In the genomic region with DNA sequence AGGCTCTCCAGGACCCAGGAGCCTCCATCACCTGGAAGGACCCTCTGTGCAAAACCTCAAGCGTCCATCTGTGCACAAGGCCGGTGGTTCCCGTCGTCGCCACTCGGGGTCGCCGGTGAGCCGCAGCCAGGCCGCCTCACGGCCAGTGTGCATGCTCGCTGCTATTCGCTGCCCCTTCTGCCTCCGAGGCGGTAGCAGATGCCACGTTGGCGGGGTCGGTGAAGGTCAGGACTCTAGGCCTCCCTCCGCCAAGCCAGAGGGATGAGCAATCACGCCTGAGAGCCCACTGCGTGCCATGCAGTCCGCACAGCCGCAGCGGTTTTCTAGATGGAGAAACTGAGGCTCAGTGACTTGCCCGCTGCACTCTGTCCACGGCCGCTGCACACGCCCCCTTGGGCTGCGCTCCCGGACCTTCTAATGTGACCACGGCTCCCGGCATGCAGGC, we compare ENCODE assay signal across 8 cellular contexts. TPM values are rescaled to one million over a fixed set of nuclear protein-coding genes. Genes with fewer than 3 reads are reported as not detected.
DNase-seq lines count a peak whose midpoint lies in the region; ATAC-seq, FAIRE-seq and TF ChIP-seq lines count a peak whose summit lies in the region.

No MANE protein-coding gene starts in this region.

- TF ChIP-seq EP300 in GM12878 (IDR thresholded peaks at IDR 0.05; ENCODE audit: borderline replicate concordance in 1 of 2, control insufficient read depth in 1 of 2, low read depth in 2 of 2, low read length in 2 of 2): no peak

- H3K27me3 ChIP-seq in GM12878 (replicated peaks in 1 of 2; ENCODE audit: control insufficient read depth in 2 of 2, insufficient read depth in 2 of 2, low read length in 1 of 2): no peaks in the 10 kb centered on the region

- H3K79me2 ChIP-seq in GM12878 (ENCODE audit: control insufficient read depth, insufficient read depth, low read length): no peaks in the 10 kb centered on the region

- no peaks in the 10 kb centered on the region for H3K4me1 ChIP-seq in GM12878 (ENCODE audit: control insufficient read depth, insufficient read depth, low read length)

- no peak for TF ChIP-seq POLR2A in GM12878 (IDR thresholded peaks at IDR 0.05; ENCODE audit: low read depth, low read length)

- H4K20me1 ChIP-seq in GM12878 (ENCODE audit: control insufficient read depth, insufficient read depth): no peaks in the 10 kb centered on the region

- no peak overlapping the region for H3K4me3 ChIP-seq in GM12878

- no peaks in the 10 kb centered on the region for H3K36me3 ChIP-seq in GM12878 (ENCODE audit: control insufficient read depth in 2 of 2, insufficient read depth in 2 of 2, low read length in 1 of 2)

- ATAC-seq in GM12878 (peak; percentile 89), GM19023 (IDR thresholded peaks at IDR 0.05; ENCODE audit: unreplicated experiment) (no peak), HG03469 (IDR thresholded peaks at IDR 0.05; ENCODE audit: unreplicated experiment) (no peak)
- no peak for ATAC-seq in activated T-cell treated with anti-CD3 and anti-CD28 coated beads, Interleukin-2, amount 50 U/mL, for 4 hours

- POLR2A ChIA-PET in GM12878 (lab: Charles Lee): no interaction called here

- TF ChIP-seq CTCF in GM12878 (IDR thresholded peaks at IDR 0.05 in 2 of 3, conservative IDR thresholded peaks at IDR 0.05 in 1 of 3; ENCODE audit: control insufficient read depth in 2 of 3, extremely low read depth in 1 of 3, insufficient read depth in 1 of 3, low read depth in 3 of 3, low read length in 3 of 3): peak; percentile 92 to 99 (median 96)

- peak overlapping the region; percentile 72 for H2AFZ ChIP-seq in GM12878 (ENCODE audit: control insufficient read depth, low read depth, low read length)

- RAD21 ChIA-PET in GM12878 (lab: Charles Lee; ENCODE audit: unreplicated experiment): no interaction called here

- DNase-seq in EL (peak; percentile 57), KBM-7 (peak; percentile 71), GM12878 (ENCODE audit: low read depth, low spot score) (no peak), midbrain (lab: John Stamatoyannopoulos, UW) (peak; percentile 13), mucosa of gallbladder (ENCODE audit: low spot score) (no peak)
- no peak for DNase-seq in activated T-cell treated with anti-CD3 and anti-CD28 coated beads, Interleukin-2, amount 50 U/mL, for 4 hours

- no peak overlapping the region for H3K9ac ChIP-seq in GM12878 (ENCODE audit: control insufficient read depth, insufficient read depth, low read length)

- in situ Hi-C loops in KBM-7 (cut with MboI; ENCODE audit: low pct_unique_long_range_greater_than_20kb, low sequenced_read_pairs) (no loop called here), GM12878 (cut with MboI) (loop anchor here (25.0 kb wide), 1 partner anchor 496 kb away; no protein-coding TSS in a partner anchor)

- H3K9me3 ChIP-seq in GM12878 (replicated peaks; ENCODE audit: control insufficient read depth, insufficient read depth, low read length): no peaks in the 10 kb centered on the region

- peak overlapping the region; percentile 49; the same call in 1 of the 2 replicates for H3K4me2 ChIP-seq in GM12878 (ENCODE audit: control insufficient read depth, insufficient read depth)

- peak; percentile 91 for TF ChIP-seq RAD21 in GM12878 (IDR thresholded peaks at IDR 0.05; ENCODE audit: insufficient read depth, low read depth, low read length)

- H3K4me1 Mint-ChIP-seq in activated T-cell treated with anti-CD3 and anti-CD28 coated beads, Interleukin-2, amount 50 U/mL, for 4 hours (ENCODE audit: low read depth): no peaks in the 10 kb centered on the region

- no peak overlapping the region for H3K27ac ChIP-seq in GM12878 (ENCODE audit: control insufficient read depth, insufficient read depth)

- H3K36me3 Mint-ChIP-seq in activated T-cell treated with anti-CD3 and anti-CD28 coated beads, Interleukin-2, amount 50 U/mL, for 4 hours (ENCODE audit: insufficient read depth): no peaks in the 10 kb centered on the region

- CTCF ChIA-PET in GM12878 (lab: Yijun Ruan, JAX): interaction anchor here (0.6 kb wide), 1 partner anchor 73 kb away, joined by 3 read pairs; no protein-coding TSS in a partner anchor

- no peaks in the 10 kb centered on the region for H3K9me3 Mint-ChIP-seq in activated T-cell treated with anti-CD3 and anti-CD28 coated beads, Interleukin-2, amount 50 U/mL, for 4 hours

- no TSS peak for BruUV-seq in GM12878 (replicated peaks; lab: Mats Ljungman, UMichigan)

- 5% methylated on average over 32 of the region's 32 CpGs for WGBS in GM12878 (ENCODE audit: insufficient coverage, insufficient replicate concordance, low lambda C conversion rate, missing lambda C conversion rate)

- SMC1A ChIA-PET in GM12878 (lab: Charles Lee; ENCODE audit: uncharacterized antibody, unreplicated experiment): no interaction called here

- no peaks in the 10 kb centered on the region for H3K27me3 Mint-ChIP-seq in activated T-cell treated with anti-CD3 and anti-CD28 coated beads, Interleukin-2, amount 50 U/mL, for 4 hours (ENCODE audit: low read depth)

- H3K4me3 Mint-ChIP-seq in activated T-cell treated with anti-CD3 and anti-CD28 coated beads, Interleukin-2, amount 50 U/mL, for 4 hours: no peak overlapping the region

- peak; percentile 82 for FAIRE-seq in GM12878 (lab: Jason Lieb, UNC)

- intact Hi-C loops in GM12878 (cut with micrococcal nuclease; ENCODE audit: unreplicated experiment): loop anchor here (5.0 kb wide), 1 partner anchor 91 kb away; no protein-coding TSS in a partner anchor

TF ChIP-seq in GM12878, 131 proteins besides CTCF, POLR2A, EP300 and RAD21 (continues in another document):
- TF ChIP-seq BACH1 (IDR thresholded peaks at IDR 0.05; ENCODE audit: borderline replicate concordance): peak; percentile 50; the same call in 1 of the 2 replicates

RNA-seq across cellular contexts. Expression of a gene that starts 5.7 kb away (rescaled TPM):
- total RNA-seq in GM12878 (2013; cell fraction: nucleolus; rRNA removed): 1.2 and 2.6 TPM in 2 replicates
- total RNA-seq in GM12878 (2014; rRNA removed) (0.71 TPM in 1 of 2 replicates, not detected in the other), GM12878 (2014; rRNA removed; fragmentation: Illumina TruSeq; extraction: Trizol) (0.18 and 0.27 TPM in 2 replicates), GM12878 (2021) (0.72 and 1.3 TPM in 2 replicates), mucosa of gallbladder (3.3 TPM)
- not detected for polyA plus RNA-seq in GM12878 (2011; ENCODE audit: low read depth)
- polyA plus RNA-seq in GM12878 (2011; rRNA removed) (0.16 TPM in 1 of 2 replicates, not detected in the other), GM12878 (2014; fragmentation: Illumina TruSeq; extraction: Trizol) (not detected in 2 replicates), GM12878 (2014; fragmentation: Nextera tagmentation; extraction: Ambion mirVana) (not detected), GM12878 (2014; rRNA removed) (not detected in 2 replicates), GM12878 (2016; fragmentation: Nextera tagmentation; extraction: Ambion mirVana) (under 1 TPM; 0.26 to 0.35 TPM)
- not detected in 2 replicates for polyA plus RNA-seq in GM12878 (2011; cell fraction: cytosol; rRNA removed)
- polyA plus RNA-seq in GM12878 (2011; cell fraction: nucleus; rRNA removed): 0.39 and 0.43 TPM in 2 replicates
- polyA plus RNA-seq in GM12878 (2012): 0.09 and 0.10 TPM in 2 replicates
- 0.05 TPM in 1 of 2 replicates, not detected in the other for polyA minus RNA-seq in GM12878 (2011; rRNA and poly(A)+ RNA removed)
- not detected in 2 replicates for polyA minus RNA-seq in GM12878 (2011; cell fraction: cytosol; rRNA and poly(A)+ RNA removed)
- 1.5 and 3.5 TPM in 2 replicates for polyA minus RNA-seq in GM12878 (2011; cell fraction: nucleus; rRNA and poly(A)+ RNA removed)
- total RNA-seq in activated T-cell treated with anti-CD3 and anti-CD28 coated beads, Interleukin-2, amount 50 U/mL, for 4 hours: 1 to 10 TPM in 1 of 3 donors, under 1 TPM in 2; 0.37 to 1.0 (median 0.40) TPM

RNA-seq across cellular contexts. Expression of a gene that starts 27.1 kb away (rescaled TPM):
- 0.17 TPM in 1 of 2 replicates, not detected in the other for total RNA-seq in GM12878 (2013; cell fraction: nucleolus; rRNA removed)
- total RNA-seq in GM12878 (2014; rRNA removed) (not detected in 2 replicates), GM12878 (2014; rRNA removed; fragmentation: Illumina TruSeq; extraction: Trizol) (0.18 and 0.22 TPM in 2 replicates), GM12878 (2021) (0.26 TPM in 1 of 2 replicates, not detected in the other), mucosa of gallbladder (not detected)
- polyA plus RNA-seq in GM12878 (2011; ENCODE audit: low read depth): not detected
- polyA plus RNA-seq in GM12878 (2011; rRNA removed) (0.05 and 0.10 TPM in 2 replicates), GM12878 (2014; fragmentation: Illumina TruSeq; extraction: Trizol) (0.07 TPM in 1 of 2 replicates, not detected in the other), GM12878 (2014; fragmentation: Nextera tagmentation; extraction: Ambion mirVana) (under 1 TPM; 0.04 to 0.05 TPM), GM12878 (2014; rRNA removed) (0.03 and 0.04 TPM in 2 replicates), GM12878 (2016; fragmentation: Nextera tagmentation; extraction: Ambion mirVana) (under 1 TPM; 0.67 to 0.92 TPM)
- 0.09 TPM in 1 of 2 replicates, not detected in the other for polyA plus RNA-seq in GM12878 (2011; cell fraction: cytosol; rRNA removed)
- polyA plus RNA-seq in GM12878 (2011; cell fraction: nucleus; rRNA removed): 0.06 and 0.61 TPM in 2 replicates
- polyA plus RNA-seq in GM12878 (2012): 0.38 and 0.60 TPM in 2 replicates
- 0.10 and 0.15 TPM in 2 replicates for polyA minus RNA-seq in GM12878 (2011; rRNA and poly(A)+ RNA removed)
- not detected in 2 replicates for polyA minus RNA-seq in GM12878 (2011; cell fraction: cytosol; rRNA and poly(A)+ RNA removed)
- 0.12 TPM in 1 of 2 replicates, not detected in the other for polyA minus RNA-seq in GM12878 (2011; cell fraction: nucleus; rRNA and poly(A)+ RNA removed)
- total RNA-seq in activated T-cell treated with anti-CD3 and anti-CD28 coated beads, Interleukin-2, amount 50 U/mL, for 4 hours: under 1 TPM in 1 of 3 donors, not detected in 2; 0.24 TPM

RNA-seq across cellular contexts. Expression of a gene that starts 54.5 kb away (rescaled TPM):
- 43.2 and 45.9 TPM in 2 replicates for total RNA-seq in GM12878 (2013; cell fraction: nucleolus; rRNA removed)
- total RNA-seq in GM12878 (2014; rRNA removed) (8.1 and 14.3 TPM in 2 replicates), GM12878 (2014; rRNA removed; fragmentation: Illumina TruSeq; extraction: Trizol) (5.0 and 5.9 TPM in 2 replicates), GM12878 (2021) (21.9 and 31.0 TPM in 2 replicates), mucosa of gallbladder (47.4 TPM)
- 9.2 TPM for polyA plus RNA-seq in GM12878 (2011; ENCODE audit: low read depth)
- polyA plus RNA-seq in GM12878 (2011; rRNA removed) (2.8 and 7.7 TPM in 2 replicates), GM12878 (2014; fragmentation: Illumina TruSeq; extraction: Trizol) (1.1 and 5.9 TPM in 2 replicates), GM12878 (2014; fragmentation: Nextera tagmentation; extraction: Ambion mirVana) (1 to 10 TPM in 1 of 2 experiments, under 1 TPM in 1; 0.14 to 1.2 TPM), GM12878 (2014; rRNA removed) (14.2 and 19.5 TPM in 2 replicates), GM12878 (2016; fragmentation: Nextera tagmentation; extraction: Ambion mirVana) (10 to 100 TPM; 17.3 TPM)
- 9.6 and 10.5 TPM in 2 replicates for polyA plus RNA-seq in GM12878 (2011; cell fraction: cytosol; rRNA removed)
- 35.6 and 43.5 TPM in 2 replicates for polyA plus RNA-seq in GM12878 (2011; cell fraction: nucleus; rRNA removed)
- polyA plus RNA-seq in GM12878 (2012): 11.5 and 15.8 TPM in 2 replicates
- polyA minus RNA-seq in GM12878 (2011; rRNA and poly(A)+ RNA removed): 9.5 and 12.5 TPM in 2 replicates
- 13.0 and 18.3 TPM in 2 replicates for polyA minus RNA-seq in GM12878 (2011; cell fraction: cytosol; rRNA and poly(A)+ RNA removed)
- polyA minus RNA-seq in GM12878 (2011; cell fraction: nucleus; rRNA and poly(A)+ RNA removed): 11.1 and 23.8 TPM in 2 replicates
- total RNA-seq in activated T-cell treated with anti-CD3 and anti-CD28 coated beads, Interleukin-2, amount 50 U/mL, for 4 hours: 10 to 100 TPM; 17.7 to 25.7 (median 21.7) TPM

Comparison
In these comparisons a context has a peak if more than half of its experiments do, and no peak if none do; other contexts are left out.
1. DNase-seq: peak in EL (single experiment), KBM-7 (single experiment) and midbrain (single experiment); none in GM12878 (single experiment), mucosa of gallbladder (single experiment) and activated T-cell treated with anti-CD3 and anti-CD28 coated beads, Interleukin-2, amount 50 U/mL, for 4 hours (single experiment).